ENCODE assay signal across 17 cellular contexts in the genomic region with DNA sequence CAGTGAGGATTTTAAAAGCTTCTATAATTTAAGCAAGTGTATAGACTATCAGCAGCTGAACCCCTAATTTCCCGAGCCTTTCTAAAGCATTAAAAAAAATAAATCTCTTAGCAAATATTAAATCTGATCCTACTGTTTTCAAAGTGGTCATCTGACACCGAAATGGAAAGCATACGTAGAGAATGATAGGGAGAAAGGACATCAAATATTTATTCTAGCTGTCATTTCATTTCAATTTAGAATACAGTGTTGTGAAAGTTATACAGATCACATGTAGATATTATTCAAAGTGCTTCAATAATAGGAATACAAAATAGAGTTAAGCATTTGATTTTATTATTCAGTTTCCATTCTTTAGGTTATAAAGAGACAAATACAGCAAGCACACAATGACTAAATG.
"Had no signal": no experiment of that assay in that cellular context is flagged by ENCODE, and none has a peak within 500 bp of the region (broad histone marks: within the 10 kb centered on the region; RNA-seq: fewer than 3 reads in every experiment).

No MANE protein-coding gene starts in this region.

- H3K9me3 ChIP-seq: esophagus muscularis mucosa, right atrium auricular region, transverse colon had no signal

- H3K4me1 ChIP-seq: esophagus muscularis mucosa, right atrium auricular region, transverse colon had no signal

- ATAC-seq: activated CD4-positive, CD25-positive, alpha-beta regulatory T cell treated with anti-CD3 and anti-CD28 coated beads, Interleukin-2, amount 50 U/mL, for 24 hours; left lobe of liver; stimulated activated naive B cell treated with anti-CD40 and anti-IgM and Interleukin-4, amounts not matched to agents 10 μg/mL and 1 μg/mL and 100 μg/mL, for 72 hours had no signal

- H3K4me3 ChIP-seq: coronary artery, esophagus muscularis mucosa, hepatocyte, right atrium auricular region, transverse colon had no signal

- H3K27me3 ChIP-seq: brain microvascular endothelial cell, esophagus muscularis mucosa, hepatocyte, right atrium auricular region, transverse colon had no signal

- DNase-seq: activated CD4-positive, alpha-beta T cell treated with anti-CD3 and anti-CD28 coated beads, Interleukin-2, amount 50 U/mL, for 1 hour; activated CD8-positive, alpha-beta memory T cell treated with anti-CD3 and anti-CD28 coated beads for 24 hours; activated naive CD8-positive, alpha-beta T cell treated with anti-CD3 and anti-CD28 coated beads for 36 hours; brain microvascular endothelial cell; mammary epithelial cell; naive B cell; stimulated activated CD4-positive, alpha-beta T cell treated with anti-CD3 and anti-CD28 coated beads, Interleukin-15, amount 100 ng/mL, for 24 hours; stimulated activated CD4-positive, alpha-beta T cell treated with anti-CD3 and anti-CD28 coated beads, Interleukin-4, amount 100 ng/mL, for 1 hour; stimulated activated naive B cell treated with anti-CD40 and anti-IgM and Interleukin-4, amounts not matched to agents 10 μg/mL and 1 μg/mL and 100 μg/mL, for 72 hours; T-helper 9 cell; transverse colon had no signal

- H3K36me3 ChIP-seq: brain microvascular endothelial cell, esophagus muscularis mucosa, right atrium auricular region, transverse colon had no signal

- H3K27ac ChIP-seq: brain microvascular endothelial cell, coronary artery, esophagus muscularis mucosa, hepatocyte, right atrium auricular region, transverse colon had no signal
